23 cellular contexts compared by ENCODE assay signal in genomic region chr16:87434146-87434667, GRCh38.
"Had no signal": no experiment of that assay in that cellular context is flagged by ENCODE, and none has a peak within 500 bp of the region (broad histone marks: within the 10 kb centered on the region; RNA-seq: fewer than 3 reads in every experiment).

No MANE protein-coding gene starts in this region.

- H3K27ac Mint-ChIP-seq: activated CD4-positive, alpha-beta T cell treated with anti-CD3 and anti-CD28 coated beads, Interleukin-2, amount 10 ng/mL, durations not matched to agents 7 days and 5 days; activated CD8-positive, alpha-beta T cell treated with anti-CD3 and anti-CD28 coated beads for 36 hours; activated naive CD4-positive, alpha-beta T cell treated with anti-CD3 and anti-CD28 coated beads, Interleukin-2, amount 10 ng/mL, durations not matched to agents 7 days and 5 days; activated naive CD8-positive, alpha-beta T cell treated with anti-CD3 and anti-CD28 coated beads for 36 hours; activated T-cell treated with anti-CD3 and anti-CD28 coated beads, Interleukin-2, amount 50 U/mL, for 72 hours; activated T-helper 2 cell treated with anti-CD3 and anti-CD28 coated beads, Interferon-gamma antibody, Interleukin-2, Interleukin-4, amounts not matched to agents 10 μg/mL and 5 μg/mL and 100 μg/mL, durations not matched to agents 14 hours and 24 hours and 36 hours; T-helper 1 cell treated with Interleukin-12 subunit alpha and Interleukin-12 subunit beta and Interleukin-4 antibody, amounts not matched to agents 30 μg/mL and 1 μg/mL, for 36 hours had no signal

- DNase-seq: activated CD4-positive, alpha-beta T cell treated with anti-CD3 and anti-CD28 coated beads, Interleukin-2, amount 10 ng/mL, durations not matched to agents 7 days and 5 days; activated CD4-positive, CD25-positive, alpha-beta regulatory T cell; activated CD8-positive, alpha-beta memory T cell treated with anti-CD3 and anti-CD28 coated beads, Interleukin-2, amount 50 U/mL, for 4 hours; activated CD8-positive, alpha-beta T cell treated with anti-CD3 and anti-CD28 coated beads for 36 hours; activated gamma-delta T cell treated with Interleukin-2 at 50 U/mL for 16 hours; activated naive CD4-positive, alpha-beta T cell treated with anti-CD3 and anti-CD28 coated beads, Interleukin-2, amount 10 ng/mL, durations not matched to agents 7 days and 5 days; activated naive CD8-positive, alpha-beta T cell treated with anti-CD3 and anti-CD28 coated beads for 36 hours; activated T-cell treated with anti-CD3 and anti-CD28 coated beads, Interleukin-2, amount 50 U/mL, for 72 hours; caudate nucleus; NCI-H1092 treated with DMSO at 0.1 percent for 48 hours; NCI-H1436; NCI-H1694 treated with DMSO at 0.1 percent for 48 hours; NCI-H2029 treated with DMSO at 0.1 percent for 48 hours; NCI-H510A treated with DMSO at 0.1 percent for 48 hours; NCI-H69; NK-92 treated with Interleukin-12 subunit alpha and Interleukin-12 subunit beta, amount 100 ng/mL, for 24 hours; OCI-M1; SHP77; T-helper 9 cell had no signal

- H3K4me1 ChIP-seq: breast epithelium had no signal

- H3K36me3 ChIP-seq: breast epithelium had no signal

- H3K27ac ChIP-seq: SJSA1 had no signal

- H3K4me3 ChIP-seq: breast epithelium, SJSA1 had no signal

- H3K9me3 Mint-ChIP-seq: activated CD4-positive, alpha-beta T cell treated with anti-CD3 and anti-CD28 coated beads, Interleukin-2, amount 10 ng/mL, durations not matched to agents 7 days and 5 days; activated CD8-positive, alpha-beta T cell treated with anti-CD3 and anti-CD28 coated beads for 36 hours; activated naive CD4-positive, alpha-beta T cell treated with anti-CD3 and anti-CD28 coated beads, Interleukin-2, amount 10 ng/mL, durations not matched to agents 7 days and 5 days; activated naive CD8-positive, alpha-beta T cell treated with anti-CD3 and anti-CD28 coated beads for 36 hours; activated T-cell treated with anti-CD3 and anti-CD28 coated beads, Interleukin-2, amount 50 U/mL, for 72 hours; activated T-helper 2 cell treated with anti-CD3 and anti-CD28 coated beads, Interferon-gamma antibody, Interleukin-2, Interleukin-4, amounts not matched to agents 10 μg/mL and 5 μg/mL and 100 μg/mL, durations not matched to agents 14 hours and 24 hours and 36 hours; T-helper 1 cell treated with Interleukin-12 subunit alpha and Interleukin-12 subunit beta and Interleukin-4 antibody, amounts not matched to agents 30 μg/mL and 1 μg/mL, for 36 hours had no signal

- H3K27me3 Mint-ChIP-seq: activated CD8-positive, alpha-beta T cell treated with anti-CD3 and anti-CD28 coated beads for 36 hours; activated naive CD8-positive, alpha-beta T cell treated with anti-CD3 and anti-CD28 coated beads for 36 hours had no signal

- H3K4me3 Mint-ChIP-seq: activated CD4-positive, alpha-beta T cell treated with anti-CD3 and anti-CD28 coated beads, Interleukin-2, amount 10 ng/mL, durations not matched to agents 7 days and 5 days; activated CD8-positive, alpha-beta T cell treated with anti-CD3 and anti-CD28 coated beads for 36 hours; activated naive CD4-positive, alpha-beta T cell treated with anti-CD3 and anti-CD28 coated beads, Interleukin-2, amount 10 ng/mL, durations not matched to agents 7 days and 5 days; activated naive CD8-positive, alpha-beta T cell treated with anti-CD3 and anti-CD28 coated beads for 36 hours; activated T-cell treated with anti-CD3 and anti-CD28 coated beads, Interleukin-2, amount 50 U/mL, for 72 hours; T-helper 1 cell treated with Interleukin-12 subunit alpha and Interleukin-12 subunit beta and Interleukin-4 antibody, amounts not matched to agents 30 μg/mL and 1 μg/mL, for 36 hours had no signal

- H3K27me3 ChIP-seq: breast epithelium, SJSA1 had no signal

- H3K9me3 ChIP-seq: breast epithelium, SJSA1 had no signal
